Comparison of ENCODE assay signal across 1 cellular context in genomic region chr7:96778263-96778662, GRCh38.
TF ChIP-seq lines count a peak whose summit lies in the region.

No MANE protein-coding gene starts in this region.

TF ChIP-seq in WTC11, 78 proteins besides CTCF, POLR2A, EP300 and RAD21 (continued from another document):
- TF ChIP-seq, protein P1, sequence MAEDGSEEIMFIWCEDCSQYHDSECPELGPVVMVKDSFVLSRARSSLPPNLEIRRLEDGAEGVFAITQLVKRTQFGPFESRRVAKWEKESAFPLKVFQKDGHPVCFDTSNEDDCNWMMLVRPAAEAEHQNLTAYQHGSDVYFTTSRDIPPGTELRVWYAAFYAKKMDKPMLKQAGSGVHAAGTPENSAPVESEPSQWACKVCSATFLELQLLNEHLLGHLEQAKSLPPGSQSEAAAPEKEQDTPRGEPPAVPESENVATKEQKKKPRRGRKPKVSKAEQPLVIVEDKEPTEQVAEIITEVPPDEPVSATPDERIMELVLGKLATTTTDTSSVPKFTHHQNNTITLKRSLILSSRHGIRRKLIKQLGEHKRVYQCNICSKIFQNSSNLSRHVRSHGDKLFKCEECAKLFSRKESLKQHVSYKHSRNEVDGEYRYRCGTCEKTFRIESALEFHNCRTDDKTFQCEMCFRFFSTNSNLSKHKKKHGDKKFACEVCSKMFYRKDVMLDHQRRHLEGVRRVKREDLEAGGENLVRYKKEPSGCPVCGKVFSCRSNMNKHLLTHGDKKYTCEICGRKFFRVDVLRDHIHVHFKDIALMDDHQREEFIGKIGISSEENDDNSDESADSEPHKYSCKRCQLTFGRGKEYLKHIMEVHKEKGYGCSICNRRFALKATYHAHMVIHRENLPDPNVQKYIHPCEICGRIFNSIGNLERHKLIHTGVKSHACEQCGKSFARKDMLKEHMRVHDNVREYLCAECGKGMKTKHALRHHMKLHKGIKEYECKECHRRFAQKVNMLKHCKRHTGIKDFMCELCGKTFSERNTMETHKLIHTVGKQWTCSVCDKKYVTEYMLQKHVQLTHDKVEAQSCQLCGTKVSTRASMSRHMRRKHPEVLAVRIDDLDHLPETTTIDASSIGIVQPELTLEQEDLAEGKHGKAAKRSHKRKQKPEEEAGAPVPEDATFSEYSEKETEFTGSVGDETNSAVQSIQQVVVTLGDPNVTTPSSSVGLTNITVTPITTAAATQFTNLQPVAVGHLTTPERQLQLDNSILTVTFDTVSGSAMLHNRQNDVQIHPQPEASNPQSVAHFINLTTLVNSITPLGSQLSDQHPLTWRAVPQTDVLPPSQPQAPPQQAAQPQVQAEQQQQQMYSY (CRISPR knock-in tag; IDR thresholded peaks at IDR 0.05) = no peak
- TF ChIP-seq JUN (CRISPR knock-in tag; IDR thresholded peaks at IDR 0.05) = no peak
- TF ChIP-seq ZNF317 (CRISPR knock-in tag; IDR thresholded peaks at IDR 0.05; ENCODE audit: borderline replicate concordance, low read depth) = no peak
- no peak for TF ChIP-seq HMGA2 (CRISPR knock-in tag; IDR thresholded peaks at IDR 0.05)
- no peak for TF ChIP-seq KAT7 (CRISPR knock-in tag; IDR thresholded peaks at IDR 0.05; ENCODE audit: borderline replicate concordance)
- TF ChIP-seq ZNF416 (CRISPR knock-in tag; IDR thresholded peaks at IDR 0.05) = no peak
- TF ChIP-seq FOXJ3 (CRISPR knock-in tag; IDR thresholded peaks at IDR 0.05; ENCODE audit: borderline replicate concordance) = no peak
- TF ChIP-seq RELA (CRISPR knock-in tag; IDR thresholded peaks at IDR 0.05; ENCODE audit: borderline replicate concordance) = no peak
- TF ChIP-seq FOXP1 (CRISPR knock-in tag; IDR thresholded peaks at IDR 0.05; ENCODE audit: borderline replicate concordance) = no peak
